Comparison of ENCODE assay signal across 14 cellular contexts in genomic region chr6:89750338-89750737, GRCh38.
DNase-seq lines count a peak whose midpoint lies in the region; ATAC-seq and TF ChIP-seq lines count a peak whose summit lies in the region.
"Had no signal": no experiment of that assay in that cellular context is flagged by ENCODE, and none has a peak within 500 bp of the region (broad histone marks: within the 10 kb centered on the region; RNA-seq: fewer than 3 reads in every experiment).

No MANE protein-coding gene starts in this region.

- H3K4me2 ChIP-seq in H9 (ENCODE audit: insufficient read depth, insufficient read length, low read length), result no peak overlapping the region

- no peak overlapping the region for H2BK120ac ChIP-seq in H9 (ENCODE audit: low read depth, low read length, poor library complexity, severe bottlenecking)

- no peak overlapping the region for H2BK20ac ChIP-seq in H9 (ENCODE audit: low read depth, low read length, poor library complexity, severe bottlenecking)

- H3K23me2 ChIP-seq in H9 (ENCODE audit: insufficient read length, low read depth, low read length, poor library complexity, severe bottlenecking), result no peaks in the 10 kb centered on the region

- H2AFZ ChIP-seq in H9 (ENCODE audit: low read length), result no peak overlapping the region

- H4K5ac ChIP-seq in H9 (ENCODE audit: insufficient read length, low read depth, low read length), result no peak overlapping the region

- no peak overlapping the region for H3K56ac ChIP-seq in H9 (ENCODE audit: insufficient read length, low read depth, low read length)

- ATAC-seq in right lobe of liver, result peak; percentile 46 to 93 (median 80)

- TF ChIP-seq CTCF in H9 (conservative IDR thresholded peaks at IDR 0.05) (no peak), epithelial cell of proximal tubule (conservative IDR thresholded peaks at IDR 0.05; ENCODE audit: low read depth, low read length) (no peak), right lobe of liver (IDR thresholded peaks at IDR 0.05) (no peak)

- H3K27ac Mint-ChIP-seq in H9, result peak overlapping the region in 1 of 3 experiments; percentile 22; a peak in 1 of 7 replicates
- H3K27ac Mint-ChIP-seq in activated CD4-positive, alpha-beta memory T cell treated with anti-CD3 and anti-CD28 coated beads for 36 hours, result no peak overlapping the region
- H3K27ac Mint-ChIP-seq: B cell; CD4-positive, alpha-beta T cell had no signal

- no peak overlapping the region for H2AK5ac ChIP-seq in H9 (ENCODE audit: insufficient read length, low read length)

- no peak for TF ChIP-seq POLR2A in right lobe of liver (IDR thresholded peaks at IDR 0.05)

- no peak overlapping the region for H4K8ac ChIP-seq in H9 (replicated peaks; ENCODE audit: insufficient read length, low read depth, low read length)

- intact Hi-C loops in right lobe of liver (cut with DNase I), result no loop called here
- intact Hi-C loops in activated CD4-positive, alpha-beta memory T cell treated with anti-CD3 and anti-CD28 coated beads for 36 hours (cut with micrococcal nuclease), result no loop called here

- H3K4ac ChIP-seq in H9 (ENCODE audit: low read depth, low read length), result no peak overlapping the region

- no peaks in the 10 kb centered on the region for H4K20me1 ChIP-seq in H9 (ENCODE audit: control insufficient read depth, insufficient read depth, insufficient read length)

- no peaks in the 10 kb centered on the region; the same call in 1 of the 2 replicates for H3K79me2 ChIP-seq in H9 (ENCODE audit: insufficient read depth, low read length)

- no peaks in the 10 kb centered on the region for H3K79me1 ChIP-seq in H9 (ENCODE audit: insufficient read depth, low read depth, low read length, poor library complexity, severe bottlenecking)

- no peak overlapping the region for H2BK5ac ChIP-seq in H9 (ENCODE audit: insufficient read length, low read length)

- no CpG with 5 or more reads among the region's 5 CpGs for WGBS in H9 (ENCODE audit: extremely low coverage, insufficient read length, low lambda C conversion rate)
- 54% methylated on average over 5 of the region's 5 CpGs for WGBS in right lobe of liver (ENCODE audit: insufficient coverage, low coverage, low lambda C conversion rate, missing lambda C conversion rate)

- no peak overlapping the region for H2BK12ac ChIP-seq in H9 (ENCODE audit: insufficient read length, low read depth, low read length)

- H3K14ac ChIP-seq in H9 (ENCODE audit: insufficient read depth, low read length), result no peak overlapping the region

- H3K9ac ChIP-seq in H9 (ENCODE audit: extremely low read depth, insufficient read length, low read length), result no peak overlapping the region

- POLR2A ChIA-PET in activated CD4-positive, alpha-beta memory T cell treated with anti-CD3 and anti-CD28 coated beads for 36 hours (lab: Charles Lee), result no interaction called here

- no peak overlapping the region for H3T11ph ChIP-seq in H9 (ENCODE audit: low read length)

- no peaks in the 10 kb centered on the region for H3K27me3 ChIP-seq in H9 (ENCODE audit: insufficient read depth, low read length)
- no peaks in the 10 kb centered on the region for H3K27me3 ChIP-seq in right lobe of liver

- CTCF ChIA-PET in activated CD4-positive, alpha-beta memory T cell treated with anti-CD3 and anti-CD28 coated beads for 36 hours (lab: Charles Lee), result no interaction called here

- H3K9me3 ChIP-seq in H9 (ENCODE audit: control insufficient read depth, low read depth, low read length) (no peaks in the 10 kb centered on the region), right lobe of liver (no peaks in the 10 kb centered on the region)

- no peak overlapping the region for H3K23ac ChIP-seq in H9 (ENCODE audit: insufficient read length, low read depth, low read length)

- no peak overlapping the region for H3K4me3 Mint-ChIP-seq in H9
- no peak overlapping the region for H3K4me3 Mint-ChIP-seq in activated CD4-positive, alpha-beta memory T cell treated with anti-CD3 and anti-CD28 coated beads for 36 hours
- H3K4me3 Mint-ChIP-seq: B cell; CD4-positive, alpha-beta T cell had no signal

- no peak overlapping the region for H4K91ac ChIP-seq in H9 (ENCODE audit: insufficient read length, low read depth, low read length)

- no peak overlapping the region for H3K18ac ChIP-seq in H9 (ENCODE audit: insufficient read length, low read depth, low read length)

- in situ Hi-C loops in Caki2 (cut with HindIII; ENCODE audit: low pct_unique_long_range_greater_than_20kb, low sequenced_read_pairs), result no loop called here

- H3K4me3 ChIP-seq in epithelial cell of proximal tubule (ENCODE audit: low read depth, low read length), result no peak overlapping the region
- H3K4me3 ChIP-seq in right lobe of liver, result no peak overlapping the region

- no peaks in the 10 kb centered on the region for H3K9me3 Mint-ChIP-seq in H9
- H3K9me3 Mint-ChIP-seq in activated CD4-positive, alpha-beta memory T cell treated with anti-CD3 and anti-CD28 coated beads for 36 hours, result no peaks in the 10 kb centered on the region
- H3K9me3 Mint-ChIP-seq: CD4-positive, alpha-beta T cell had no signal

- peaks cover 3 to 4% of the 10 kb centered on the region in 2 experiments; a peak in 2 of 4 replicates for H3K4me1 Mint-ChIP-seq in H9
- H3K4me1 Mint-ChIP-seq in activated CD4-positive, alpha-beta memory T cell treated with anti-CD3 and anti-CD28 coated beads for 36 hours (ENCODE audit: low read depth), result no peaks in the 10 kb centered on the region
- H3K4me1 Mint-ChIP-seq: B cell had no signal

- peak; percentile 80 for DNase-seq in Caki2 (ENCODE audit: low read depth)
- DNase-seq in H9, result no peak
- peak; percentile 44 for DNase-seq in epithelial cell of proximal tubule (ENCODE audit: low read depth)
- no peak for DNase-seq in right lobe of liver
- no peak for DNase-seq in activated CD4-positive, alpha-beta memory T cell treated with anti-CD3 and anti-CD28 coated beads for 36 hours
- DNase-seq in caudate nucleus (lab: John Stamatoyannopoulos, UW), result no peak
- DNase-seq in stimulated activated CD4-positive, alpha-beta T cell treated with anti-CD3 and anti-CD28 coated beads, Interleukin-1b, Interleukin-23, amount 100 ng/mL, for 48 hours, result no peak
- no peak for DNase-seq in NOMO-1 (lab: John Stamatoyannopoulos, UW; ENCODE audit: unreplicated experiment in 2 of 2)
- DNase-seq: C1 segment of cervical spinal cord; CD4-positive, alpha-beta T cell; DMS79 treated with DMSO at 0.1 percent for 48 hours; GDM1; H7 had no signal

- no peak overlapping the region for H2BK15ac ChIP-seq in H9 (ENCODE audit: low read depth, low read length)

- H3K27ac ChIP-seq in H9 (ENCODE audit: insufficient read length, low read depth, low read length), result peak overlapping the region; percentile 46
- peak overlapping the region in 1 of 3 donors; percentile 14 for H3K27ac ChIP-seq in right lobe of liver
- H3K27ac ChIP-seq in caudate nucleus (ENCODE audit: low read depth, low read length), result no peak overlapping the region

- H3K4me1 ChIP-seq in H9 (ENCODE audit: insufficient read depth, low read length), result no peaks in the 10 kb centered on the region; the same call in 1 of the 2 replicates
- H3K4me1 ChIP-seq in right lobe of liver, result peaks cover 0 to 1% (median 0%) of the 10 kb centered on the region in 4 donors

- no peaks in the 10 kb centered on the region for H3K27me3 Mint-ChIP-seq in H9 (ENCODE audit: low read depth)
- no peaks in the 10 kb centered on the region for H3K27me3 Mint-ChIP-seq in activated CD4-positive, alpha-beta memory T cell treated with anti-CD3 and anti-CD28 coated beads for 36 hours
- H3K27me3 Mint-ChIP-seq: B cell; CD4-positive, alpha-beta T cell had no signal

- peaks cover 0 to 89% (median 18%) of the 10 kb centered on the region in 4 donors for H3K36me3 ChIP-seq in right lobe of liver

- H3K36me3 Mint-ChIP-seq in H9 (ENCODE audit: insufficient read depth in 1 of 3, low read depth in 3 of 3), result peaks cover 66 to 90% (median 86%) of the 10 kb centered on the region in 3 experiments
- peaks cover 58% of the 10 kb centered on the region for H3K36me3 Mint-ChIP-seq in activated CD4-positive, alpha-beta memory T cell treated with anti-CD3 and anti-CD28 coated beads for 36 hours

Comparison
In these comparisons a context has a peak if more than half of its experiments do, and no peak if none do; other contexts are left out.
1. DNase-seq: peak in Caki2 (single experiment) and epithelial cell of proximal tubule (single experiment); none in H9 (single experiment), right lobe of liver (0 of 3), activated CD4-positive, alpha-beta memory T cell treated with anti-CD3 and anti-CD28 coated beads for 36 hours (single experiment), caudate nucleus (0 of 61), stimulated activated CD4-positive, alpha-beta T cell treated with anti-CD3 and anti-CD28 coated beads, Interleukin-1b, Interleukin-23, amount 100 ng/mL, for 48 hours (single experiment) and NOMO-1 (0 of 2).